11 cellular contexts compared by ENCODE assay signal in genomic region chr19:17861542-17862402, GRCh38. TPM values are rescaled to one million over a fixed set of nuclear protein-coding genes. Genes with fewer than 3 reads are reported as not detected.
DNase-seq lines count a peak whose midpoint lies in the region; ATAC-seq, FAIRE-seq and TF ChIP-seq lines count a peak whose summit lies in the region.
"Had no signal": no experiment of that assay in that cellular context is flagged by ENCODE, and none has a peak within 500 bp of the region (broad histone marks: within the 10 kb centered on the region; RNA-seq: fewer than 3 reads in every experiment).

No MANE protein-coding gene starts in this region.

- no peaks in the 10 kb centered on the region for H3K9me3 Mint-ChIP-seq in HFFc6

- peaks cover 21% of the 10 kb centered on the region for H3K27me3 Mint-ChIP-seq in HFFc6 (ENCODE audit: insufficient read depth)

- intact Hi-C loops in sciatic nerve (cut with DNase I), result no loop called here

- H3K27ac Mint-ChIP-seq in HFFc6, result peak overlapping the region; percentile 97

- H3K36me3 ChIP-seq in BE2C (peaks cover 53% of the 10 kb centered on the region), mesodermal cell (ENCODE audit: control insufficient read depth, insufficient read depth, low read length) (peaks cover 56% of the 10 kb centered on the region)

- in situ Hi-C loops in astrocyte of the cerebellum (cut with HindIII; ENCODE audit: low sequenced_read_pairs), result no loop called here

- peaks cover 27% of the 10 kb centered on the region for H3K36me3 Mint-ChIP-seq in HFFc6 (ENCODE audit: low read depth)

- peak overlapping the region; percentile 98 for H3K4me3 Mint-ChIP-seq in HFFc6

- H3K4me3 ChIP-seq in BE2C (ENCODE audit: low read depth, low read length) (peak overlapping the region; percentile 81), astrocyte of the cerebellum (ENCODE audit: low read depth, low read length) (peak overlapping the region; percentile 62), mesodermal cell (ENCODE audit: extremely low read depth, insufficient read depth, low read length, poor library complexity, severe bottlenecking) (peak overlapping the region; percentile 98)

- no peak for ATAC-seq in sciatic nerve

- H3K27me3 ChIP-seq in BE2C, result no peaks in the 10 kb centered on the region

- DNase-seq in BE2C (no peak), HFFc6 (no peak), astrocyte of the cerebellum (ENCODE audit: low read depth) (no peak), sciatic nerve (ENCODE audit: low spot score) (no peak), frontal cortex (ENCODE audit: low spot score in 2 of 2) (no peak), SKM-1 treated with dmso at 0.1 percent for 144 hours (lab: John Stamatoyannopoulos, UW; ENCODE audit: unreplicated experiment) (no peak), KG1 (lab: John Stamatoyannopoulos, UW) (no peak)
- DNase-seq: stimulated activated CD8-positive, alpha-beta memory T cell treated with anti-CD3 and anti-CD28 coated beads, Interleukin-4, amount 100 ng/mL, for 48 hours had no signal

- H3K9me3 ChIP-seq in BE2C (no peaks in the 10 kb centered on the region), mesodermal cell (ENCODE audit: control insufficient read depth, low read length) (no peaks in the 10 kb centered on the region)

- H3K4me1 Mint-ChIP-seq in HFFc6 (ENCODE audit: low read depth), result peaks cover 23% of the 10 kb centered on the region

- 94 to 96% methylated on average over 17 to 22 of the region's 23 CpGs for WGBS in mesodermal cell (ENCODE audit: insufficient coverage in 2 of 2), 2 experiments

- no peak for FAIRE-seq in frontal cortex (lab: Jason Lieb, UNC)
- FAIRE-seq: GM18507, islet of Langerhans had no signal

- no peak for TF ChIP-seq CTCF in BE2C (IDR thresholded peaks at IDR 0.05; ENCODE audit: low read depth, low read length)
- no peak for TF ChIP-seq CTCF in HFFc6 (IDR thresholded peaks at IDR 0.05)
- TF ChIP-seq CTCF in astrocyte of the cerebellum (IDR thresholded peaks at IDR 0.05; ENCODE audit: low read depth, low read length, missing control alignments), result no peak

- H3K27ac ChIP-seq in mesodermal cell (ENCODE audit: low read depth, low read length, severe bottlenecking), result no peak overlapping the region

- H3K4me1 ChIP-seq in BE2C, result no peaks in the 10 kb centered on the region
- peaks cover 4% of the 10 kb centered on the region for H3K4me1 ChIP-seq in mesodermal cell (ENCODE audit: control insufficient read depth, insufficient read depth, low read length, poor library complexity, severe bottlenecking)

RNA-seq across cellular contexts. Expression of gene RPL18A, which starts 2.1 kb away (rescaled TPM):
- 4,052 TPM for polyA plus RNA-seq in BE2C (2012; ENCODE audit: insufficient read depth, insufficient read length, low read depth)
- total RNA-seq in HFFc6 (2021; fragmentation: NEBNext Ultra II Directional; extraction: Animal tissue kit (Norgen Biotek cat#: 25700)), result 1,000 to 10,000 TPM; 1,774 to 2,038 (median 1,892) TPM
- polyA plus RNA-seq in mesodermal cell (2013, experiment 1 of 2), result 2,696 TPM
- 2,179 TPM for polyA plus RNA-seq in mesodermal cell (2013, experiment 2 of 2)
- total RNA-seq in sciatic nerve (1,112 TPM), frontal cortex (937 TPM)

RNA-seq across cellular contexts. Expression of gene SLC5A5, which starts 10.0 kb away (rescaled TPM):
- not detected for polyA plus RNA-seq in BE2C (2012; ENCODE audit: insufficient read depth, insufficient read length, low read depth)
- not detected for total RNA-seq in HFFc6 (2021; fragmentation: NEBNext Ultra II Directional; extraction: Animal tissue kit (Norgen Biotek cat#: 25700))
- not detected for polyA plus RNA-seq in mesodermal cell (2013, experiment 1 of 2)
- polyA plus RNA-seq in mesodermal cell (2013, experiment 2 of 2), result 0.10 TPM
- not detected for total RNA-seq in sciatic nerve
- 2.9 TPM for total RNA-seq in frontal cortex

RNA-seq across cellular contexts. Expression of gene JAK3, which starts 14.0 kb away (rescaled TPM):
- polyA plus RNA-seq in BE2C (2012; ENCODE audit: insufficient read depth, insufficient read length, low read depth), result not detected
- under 1 TPM; 0.30 to 1.00 (median 0.40) TPM for total RNA-seq in HFFc6 (2021; fragmentation: NEBNext Ultra II Directional; extraction: Animal tissue kit (Norgen Biotek cat#: 25700))
- polyA plus RNA-seq in mesodermal cell (2013, experiment 1 of 2), result 5.4 TPM
- 3.7 TPM for polyA plus RNA-seq in mesodermal cell (2013, experiment 2 of 2)
- 18.4 TPM for total RNA-seq in sciatic nerve
- 1.6 TPM for total RNA-seq in frontal cortex

RNA-seq across cellular contexts. Expression of gene INSL3, which starts 40.5 kb away (rescaled TPM):
- polyA plus RNA-seq in BE2C (2012; ENCODE audit: insufficient read depth, insufficient read length, low read depth), result not detected
- not detected for total RNA-seq in HFFc6 (2021; fragmentation: NEBNext Ultra II Directional; extraction: Animal tissue kit (Norgen Biotek cat#: 25700))
- polyA plus RNA-seq in mesodermal cell (2013, experiment 1 of 2), result 0.55 TPM
- polyA plus RNA-seq in mesodermal cell (2013, experiment 2 of 2), result 0.91 TPM
- not detected for total RNA-seq in sciatic nerve
- not detected for total RNA-seq in frontal cortex
